Comparison of ENCODE assay signal across 8 cellular contexts in genomic region chr5:157026789-157027424, GRCh38. TPM values are rescaled to one million over a fixed set of nuclear protein-coding genes. Genes with fewer than 3 reads are reported as not detected.
DNase-seq lines count a peak whose midpoint lies in the region; ATAC-seq and TF ChIP-seq lines count a peak whose summit lies in the region.

No MANE protein-coding gene starts in this region.

- peak; percentile 19 for TF ChIP-seq CTCF in AG09319 (IDR thresholded peaks at IDR 0.05; ENCODE audit: low read depth, low read length)
- peak; percentile 65 for TF ChIP-seq CTCF in GM12875 (IDR thresholded peaks at IDR 0.05; ENCODE audit: borderline replicate concordance, insufficient read depth, low read depth, low read length)
- TF ChIP-seq CTCF in OCI-LY1 (IDR thresholded peaks at IDR 0.05; ENCODE audit: low read length) = peak; percentile 49; the same call in 1 of the 2 replicates
- peak; percentile 64 for TF ChIP-seq CTCF in hepatocyte (IDR thresholded peaks at IDR 0.05; ENCODE audit: poor library complexity)
- TF ChIP-seq CTCF in lower leg skin (IDR thresholded peaks at IDR 0.05) = no peak

- no peak overlapping the region for H3K9ac ChIP-seq in OCI-LY1 (ENCODE audit: low read length)

- no peak overlapping the region for H3K4me2 ChIP-seq in OCI-LY1 (ENCODE audit: low read length)
- H3K4me2 ChIP-seq in hepatocyte = no peak overlapping the region

- no peak overlapping the region for H3K4me3 ChIP-seq in GM12875 (ENCODE audit: low read depth, low read length)
- H3K4me3 ChIP-seq in OCI-LY1 (ENCODE audit: low read depth, low read length, poor library complexity, severe bottlenecking) = no peak overlapping the region
- no peak overlapping the region for H3K4me3 ChIP-seq in hepatocyte
- H3K4me3 ChIP-seq in lower leg skin (ENCODE audit: low read depth, poor library complexity, severe bottlenecking) = no peak overlapping the region

- no peaks in the 10 kb centered on the region for H3K36me3 ChIP-seq in OCI-LY1 (ENCODE audit: insufficient read depth, low read length)
- H3K36me3 ChIP-seq in hepatocyte (replicated peaks; ENCODE audit: insufficient read depth, low read depth) = no peaks in the 10 kb centered on the region

- ATAC-seq in GM21737 (IDR thresholded peaks at IDR 0.05; ENCODE audit: unreplicated experiment) (no peak), GM18861 (IDR thresholded peaks at IDR 0.05; ENCODE audit: unreplicated experiment) (no peak), GM21390 (IDR thresholded peaks at IDR 0.05; ENCODE audit: unreplicated experiment) (no peak)

- WGBS in hepatocyte (ENCODE audit: low lambda C conversion rate, missing lambda C conversion rate) = 50% methylated on average over 3 of the region's 3 CpGs
- WGBS in lower leg skin, 2 donors = 58 to 62% methylated on average over 3 of the region's 3 CpGs

- no peaks in the 10 kb centered on the region for H3K79me2 ChIP-seq in OCI-LY1 (ENCODE audit: insufficient read depth, low read length)
- H3K79me2 ChIP-seq in hepatocyte = no peaks in the 10 kb centered on the region

- H4K20me1 ChIP-seq in OCI-LY1 (ENCODE audit: insufficient read depth, low read length) (no peaks in the 10 kb centered on the region), hepatocyte (ENCODE audit: insufficient read depth, poor library complexity, severe bottlenecking) (no peaks in the 10 kb centered on the region)

- H3K4me1 ChIP-seq in OCI-LY1 (ENCODE audit: insufficient read depth, low read length, severe bottlenecking) (no peaks in the 10 kb centered on the region), hepatocyte (ENCODE audit: insufficient read depth) (peaks cover 4% of the 10 kb centered on the region)

- no peak overlapping the region for H2AFZ ChIP-seq in OCI-LY1 (ENCODE audit: low read length)
- no peak overlapping the region for H2AFZ ChIP-seq in hepatocyte

- no peaks in the 10 kb centered on the region for H3K9me3 ChIP-seq in OCI-LY1 (ENCODE audit: low read length)
- H3K9me3 ChIP-seq in hepatocyte (ENCODE audit: low read depth) = no peaks in the 10 kb centered on the region

- no peak for DNase-seq in AG09319 (ENCODE audit: extremely low read depth, low read depth)
- peak; percentile 48 for DNase-seq in hepatocyte (ENCODE audit: low spot score)
- no peak for DNase-seq in lower leg skin (ENCODE audit: low spot score in 2 of 2)

- H3F3A ChIP-seq in OCI-LY1 (ENCODE audit: insufficient read depth, low read length) = no peaks in the 10 kb centered on the region

- no peaks in the 10 kb centered on the region for H3K9me2 ChIP-seq in OCI-LY1 (ENCODE audit: low read depth, low read length)
- H3K9me2 ChIP-seq in hepatocyte (replicated peaks; ENCODE audit: insufficient read depth) = no peaks in the 10 kb centered on the region

- intact Hi-C loops in lower leg skin (cut with DNase I; ENCODE audit: low total_unique reads) = no loop called here

- H3K27ac ChIP-seq in OCI-LY1 (ENCODE audit: low read depth, low read length, poor library complexity, severe bottlenecking) (no peak overlapping the region), hepatocyte (no peak overlapping the region)

- H3K27me3 ChIP-seq in OCI-LY1 (ENCODE audit: insufficient read depth, low read length) = no peaks in the 10 kb centered on the region
- no peaks in the 10 kb centered on the region for H3K27me3 ChIP-seq in hepatocyte

- no peak for TF ChIP-seq POLR2A in lower leg skin (IDR thresholded peaks at IDR 0.05)

RNA-seq across cellular contexts. Expression of gene HAVCR1, which starts 32.0 kb away (rescaled TPM):
- total RNA-seq in hepatocyte (9.4 and 9.5 TPM in 2 replicates), lower leg skin (not detected)
- polyA plus RNA-seq in hepatocyte = 1.7 and 2.1 TPM in 2 replicates

Comparison
In these comparisons a context has a peak if more than half of its experiments do, and no peak if none do; other contexts are left out.
1. CTCF ChIP-seq: peak in AG09319 (single experiment), GM12875 (single experiment), OCI-LY1 (single experiment) and hepatocyte (single experiment); none in lower leg skin (0 of 3).
2. RNA of gene HAVCR1, which starts 32.0 kb away (total RNA-seq): 9.4 to 9.5 TPM in hepatocyte; not detected in lower leg skin; every median in the first group is over 10 times any median in the second.